22 cellular contexts compared by ENCODE assay signal in the genomic region with DNA sequence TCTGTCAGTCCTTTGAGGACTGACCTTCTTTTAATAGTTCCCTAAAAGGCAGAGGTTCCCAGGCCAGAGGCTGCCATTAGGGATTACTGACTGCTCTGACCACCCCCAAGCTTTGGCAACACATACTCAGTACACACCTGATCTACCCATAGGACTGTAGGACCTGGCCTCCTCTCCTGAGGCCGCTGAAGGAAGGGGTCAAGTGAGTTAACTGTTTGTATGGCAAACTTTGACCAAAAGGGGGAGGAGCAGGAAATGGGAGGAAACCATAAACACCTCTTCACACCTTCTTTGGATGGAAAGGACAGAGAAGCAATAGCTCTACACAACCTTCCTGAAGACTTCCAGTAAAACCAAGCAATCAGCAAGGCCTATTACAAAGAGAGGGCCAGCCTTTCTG.
DNase-seq lines count a peak whose midpoint lies in the region; ATAC-seq, FAIRE-seq and TF ChIP-seq lines count a peak whose summit lies in the region.
"Had no signal": no experiment of that assay in that cellular context is flagged by ENCODE, and none has a peak within 500 bp of the region (broad histone marks: within the 10 kb centered on the region; RNA-seq: fewer than 3 reads in every experiment).

No MANE protein-coding gene starts in this region.

- no peak for TF ChIP-seq POLR2A in H54 (IDR thresholded peaks at IDR 0.05; ENCODE audit: low read depth, low read length)
- no peak for TF ChIP-seq POLR2A in GM12891 (IDR thresholded peaks at IDR 0.05; ENCODE audit: low read depth, low read length)

- H3K36me3 Mint-ChIP-seq in nephron progenitor cell (ENCODE audit: low read depth), result peaks cover 39% of the 10 kb centered on the region
- H3K36me3 Mint-ChIP-seq: CD4-positive, CD25-positive, alpha-beta regulatory T cell had no signal

- peaks cover 4% of the 10 kb centered on the region for H3K9me3 Mint-ChIP-seq in nephron progenitor cell
- H3K9me3 Mint-ChIP-seq in stimulated activated naive CD8-positive, alpha-beta T cell treated with anti-CD3 and anti-CD28 coated beads, Interleukin-15, amount 100 ng/mL, for 72 hours, result no peaks in the 10 kb centered on the region

- peaks cover 13% of the 10 kb centered on the region for H4K20me1 ChIP-seq in keratinocyte (ENCODE audit: control insufficient read depth, extremely low read depth, insufficient read depth, low read length)

- H3K27ac Mint-ChIP-seq in nephron progenitor cell, result peak overlapping the region; percentile 92
- peak overlapping the region in 1 of 2 donors; percentile 16 for H3K27ac Mint-ChIP-seq in stimulated activated naive CD8-positive, alpha-beta T cell treated with anti-CD3 and anti-CD28 coated beads, Interleukin-15, amount 100 ng/mL, for 72 hours
- H3K27ac Mint-ChIP-seq: B cell; CD4-positive, CD25-positive, alpha-beta regulatory T cell had no signal

- H3K4me3 Mint-ChIP-seq in nephron progenitor cell, result no peak overlapping the region
- no peak overlapping the region for H3K4me3 Mint-ChIP-seq in stimulated activated naive CD8-positive, alpha-beta T cell treated with anti-CD3 and anti-CD28 coated beads, Interleukin-15, amount 100 ng/mL, for 72 hours
- H3K4me3 Mint-ChIP-seq: B cell; CD4-positive, CD25-positive, alpha-beta regulatory T cell had no signal

- no peaks in the 10 kb centered on the region for H3K9me3 ChIP-seq in keratinocyte (ENCODE audit: control insufficient read depth, low read depth, low read length)
- H3K9me3 ChIP-seq: Caco-2, SJCRH30 had no signal

- H3K9ac ChIP-seq in keratinocyte (ENCODE audit: control insufficient read depth, extremely low read depth, insufficient read depth, low read length), result no peak overlapping the region

- no peaks in the 10 kb centered on the region for H3K27me3 Mint-ChIP-seq in nephron progenitor cell (ENCODE audit: low read depth, poor library complexity)
- H3K27me3 Mint-ChIP-seq in stimulated activated naive CD8-positive, alpha-beta T cell treated with anti-CD3 and anti-CD28 coated beads, Interleukin-15, amount 100 ng/mL, for 72 hours, result no peaks in the 10 kb centered on the region

- H3K79me2 ChIP-seq in keratinocyte (ENCODE audit: control insufficient read depth, insufficient read depth, low read length), result peaks cover 93% of the 10 kb centered on the region

- FAIRE-seq in H54 (lab: Jason Lieb, UNC), result peak; percentile 30
- FAIRE-seq in keratinocyte (lab: Jason Lieb, UNC), result peak; percentile 34
- FAIRE-seq in GM12891 (lab: Jason Lieb, UNC), result no peak
- FAIRE-seq: HTR-8/SVneo had no signal

- dilution Hi-C loops in keratinocyte (cut with MboI; ENCODE audit: extremely low pct_ligation_motif_present, low sequenced_read_pairs), result no loop called here

- no peaks in the 10 kb centered on the region for H3K27me3 ChIP-seq in keratinocyte (ENCODE audit: control insufficient read depth, extremely low read depth, insufficient read depth, low read length)
- H3K27me3 ChIP-seq: SJCRH30 had no signal

- peaks cover 26% of the 10 kb centered on the region for H3K4me1 Mint-ChIP-seq in nephron progenitor cell
- peaks cover 9% of the 10 kb centered on the region for H3K4me1 Mint-ChIP-seq in stimulated activated naive CD8-positive, alpha-beta T cell treated with anti-CD3 and anti-CD28 coated beads, Interleukin-15, amount 100 ng/mL, for 72 hours
- H3K4me1 Mint-ChIP-seq: B cell; CD4-positive, CD25-positive, alpha-beta regulatory T cell had no signal

- H2AFZ ChIP-seq in keratinocyte (ENCODE audit: control insufficient read depth, low read length), result no peak overlapping the region

- peaks cover 2 to 15% of the 10 kb centered on the region in 2 experiments for H3K36me3 ChIP-seq in keratinocyte (ENCODE audit: control insufficient read depth in 2 of 2, extremely low read depth in 1 of 2, insufficient read depth in 2 of 2, low read length in 2 of 2)

- H3K27ac ChIP-seq in keratinocyte (ENCODE audit: control insufficient read depth, insufficient read depth, low read length), result no peak overlapping the region
- H3K27ac ChIP-seq: HL-60, SJCRH30 had no signal

- H3K4me1 ChIP-seq in keratinocyte (ENCODE audit: control insufficient read depth, extremely low read depth, insufficient read depth, low read length), result no peaks in the 10 kb centered on the region
- H3K4me1 ChIP-seq: SJCRH30 had no signal

- no peak for DNase-seq in H54 (ENCODE audit: insufficient read length, low spot score)
- DNase-seq in NCI-H69 (lab: John Stamatoyannopoulos, UW), result peak; percentile 13
- no peak for DNase-seq in keratinocyte (ENCODE audit: low read depth, low spot score)
- DNase-seq in nephron progenitor cell, result no peak
- no peak for DNase-seq in GM12891 (ENCODE audit: insufficient read length, low spot score)
- DNase-seq in stimulated activated naive CD8-positive, alpha-beta T cell treated with anti-CD3 and anti-CD28 coated beads, Interleukin-15, amount 100 ng/mL, for 72 hours, result no peak
- DNase-seq: CD4-positive, CD25-positive, alpha-beta regulatory T cell; DMS153; GOT3; NCI-H1436; NCI-H2029; NCI-H2171; NCI-H446 treated with DMSO at 0.1 percent for 48 hours; NCI-H748 treated with DMSO at 0.1 percent for 48 hours; RPMI8226; SJCRH30 had no signal

- TF ChIP-seq CTCF in keratinocyte (optimal IDR thresholded peaks at IDR 0.05 in 1 of 3, IDR thresholded peaks at IDR 0.05 in 1 of 3, conservative IDR thresholded peaks at IDR 0.05 in 1 of 3; ENCODE audit: extremely low read depth in 1 of 3, insufficient read depth in 2 of 3, low read length in 3 of 3), result no peak
- TF ChIP-seq CTCF in nephron progenitor cell (IDR thresholded peaks at IDR 0.05), result no peak

- no peaks in the 10 kb centered on the region for H3K9me1 ChIP-seq in keratinocyte (ENCODE audit: control insufficient read depth, extremely low read depth, insufficient read depth, low read length)

- ATAC-seq in GM21786 (IDR thresholded peaks at IDR 0.05; ENCODE audit: unreplicated experiment) (no peak), HG02642 (IDR thresholded peaks at IDR 0.05; ENCODE audit: poor library complexity, unreplicated experiment) (no peak)
- ATAC-seq in stimulated activated naive CD8-positive, alpha-beta T cell treated with anti-CD3 and anti-CD28 coated beads, Interleukin-15, amount 100 ng/mL, for 72 hours, result no peak

- no peak overlapping the region for H3K4me3 ChIP-seq in keratinocyte (ENCODE audit: control insufficient read depth in 2 of 3, extremely low read depth in 1 of 3, insufficient read depth in 2 of 3, low read depth in 1 of 3, low read length in 3 of 3)
- H3K4me3 ChIP-seq: SJCRH30 had no signal

- H3K4me2 ChIP-seq in keratinocyte (ENCODE audit: control insufficient read depth, extremely low read depth, insufficient read depth, low read depth, low read length), result no peak overlapping the region

TF ChIP-seq in GM12891, 5 proteins besides CTCF, POLR2A, EP300 and RAD21:
- TF ChIP-seq PAX5 (IDR thresholded peaks at IDR 0.05; ENCODE audit: insufficient read depth, low read length, severe bottlenecking), result no peak
- no peak for TF ChIP-seq SPI1 (IDR thresholded peaks at IDR 0.05; ENCODE audit: low read depth, low read length)
